In genomic region chr5:78549043-78549442, GRCh38 we compare ENCODE assay signal across 10 cellular contexts.
DNase-seq lines count a peak whose midpoint lies in the region; ATAC-seq and TF ChIP-seq lines count a peak whose summit lies in the region.
"Had no signal": no experiment of that assay in that cellular context is flagged by ENCODE, and none has a peak within 500 bp of the region (broad histone marks: within the 10 kb centered on the region; RNA-seq: fewer than 3 reads in every experiment).

No MANE protein-coding gene starts in this region.

- DNase-seq in AML-193 (lab: John Stamatoyannopoulos, UW) (peak; percentile 79 to 85), NOMO-1 treated with DMSO at 0.1 percent for 48 hours (lab: John Stamatoyannopoulos, UW; ENCODE audit: unreplicated experiment) (peak; percentile 98), fibroblast of gingiva (ENCODE audit: low read depth) (peak; percentile 37), nephron progenitor cell (no peak), foreskin fibroblast (no peak), activated gamma-delta T cell (lab: John Stamatoyannopoulos, UW) (no peak)
- DNase-seq in activated CD8-positive, alpha-beta memory T cell treated with anti-CD3 and anti-CD28 coated beads, Interleukin-2, amount 50 U/mL, for 48 hours = no peak
- DNase-seq: NCI-H1092 treated with DMSO at 0.1 percent for 48 hours, ovary had no signal

- H3K27me3 Mint-ChIP-seq in nephron progenitor cell (ENCODE audit: low read depth, poor library complexity) = peaks cover 3% of the 10 kb centered on the region

- H3K4me1 Mint-ChIP-seq in nephron progenitor cell = peaks cover 52% of the 10 kb centered on the region

- H3K4me3 ChIP-seq in foreskin fibroblast (ENCODE audit: low read depth in 1 of 2, low read length in 2 of 2) = no peak overlapping the region
- H3K4me3 ChIP-seq: ovary had no signal

- TF ChIP-seq CTCF in nephron progenitor cell (IDR thresholded peaks at IDR 0.05) = no peak
- TF ChIP-seq CTCF in foreskin fibroblast (IDR thresholded peaks at IDR 0.05; ENCODE audit: low read depth, low read length) = no peak

- peaks cover 83% of the 10 kb centered on the region for H3K36me3 Mint-ChIP-seq in nephron progenitor cell (ENCODE audit: low read depth)

- ATAC-seq in HG03521 (IDR thresholded peaks at IDR 0.05; ENCODE audit: unreplicated experiment) = no peak

- peak overlapping the region; percentile 75 for H3K27ac Mint-ChIP-seq in nephron progenitor cell

- peaks cover 42% of the 10 kb centered on the region for H3K9me3 Mint-ChIP-seq in nephron progenitor cell

- no peak overlapping the region for H3K4me3 Mint-ChIP-seq in nephron progenitor cell

Comparison
In these comparisons a context has a peak if more than half of its experiments do, and no peak if none do; other contexts are left out.
1. DNase-seq: peak in AML-193 (2 of 2), NOMO-1 treated with DMSO at 0.1 percent for 48 hours (single experiment) and fibroblast of gingiva (single experiment); none in nephron progenitor cell (single experiment), foreskin fibroblast (0 of 2), activated gamma-delta T cell (single experiment) and activated CD8-positive, alpha-beta memory T cell treated with anti-CD3 and anti-CD28 coated beads, Interleukin-2, amount 50 U/mL, for 48 hours (single experiment).